In genomic region chr14:99420711-99421110, GRCh38 we compare ENCODE assay signal across 14 cellular contexts. TPM values are rescaled to one million over a fixed set of nuclear protein-coding genes. Genes with fewer than 3 reads are reported as not detected.
DNase-seq lines count a peak whose midpoint lies in the region; ATAC-seq, FAIRE-seq and TF ChIP-seq lines count a peak whose summit lies in the region.
"Had no signal": no experiment of that assay in that cellular context is flagged by ENCODE, and none has a peak within 500 bp of the region (broad histone marks: within the 10 kb centered on the region; RNA-seq: fewer than 3 reads in every experiment).

No MANE protein-coding gene starts in this region.

- H3K36me3 ChIP-seq in upper lobe of right lung (no peaks in the 10 kb centered on the region), brain microvascular endothelial cell (replicated peaks) (no peaks in the 10 kb centered on the region)

- peaks cover 11% of the 10 kb centered on the region for H3K4me1 Mint-ChIP-seq in activated naive CD8-positive, alpha-beta T cell treated with anti-CD3 and anti-CD28 coated beads, Interleukin-2, amount 10 ng/mL, durations not matched to agents 7 days and 5 days
- H3K4me1 Mint-ChIP-seq in activated naive CD8-positive, alpha-beta T cell treated with anti-CD3 and anti-CD28 coated beads, Interleukin-2, amount 50 U/mL, for 24 hours, result peaks cover 2% of the 10 kb centered on the region
- peaks cover 16% of the 10 kb centered on the region for H3K4me1 Mint-ChIP-seq in activated T-helper 17 cell treated with anti-CD3 and anti-CD28 coated beads, Interleukin-2, amount 50 U/mL, for 72 hours

- no peak overlapping the region for H3K4me3 Mint-ChIP-seq in activated naive CD8-positive, alpha-beta T cell treated with anti-CD3 and anti-CD28 coated beads, Interleukin-2, amount 10 ng/mL, durations not matched to agents 7 days and 5 days
- H3K4me3 Mint-ChIP-seq in activated naive CD8-positive, alpha-beta T cell treated with anti-CD3 and anti-CD28 coated beads, Interleukin-2, amount 50 U/mL, for 24 hours, result no peak overlapping the region
- H3K4me3 Mint-ChIP-seq in activated T-helper 17 cell treated with anti-CD3 and anti-CD28 coated beads, Interleukin-2, amount 50 U/mL, for 72 hours, result no peak overlapping the region
- H3K4me3 Mint-ChIP-seq: activated naive CD8-positive, alpha-beta T cell had no signal

- peak overlapping the region; percentile 49 for H3K27ac Mint-ChIP-seq in activated naive CD8-positive, alpha-beta T cell treated with anti-CD3 and anti-CD28 coated beads, Interleukin-2, amount 10 ng/mL, durations not matched to agents 7 days and 5 days
- H3K27ac Mint-ChIP-seq in activated naive CD8-positive, alpha-beta T cell treated with anti-CD3 and anti-CD28 coated beads, Interleukin-2, amount 50 U/mL, for 24 hours, result no peak overlapping the region
- H3K27ac Mint-ChIP-seq in activated T-helper 17 cell treated with anti-CD3 and anti-CD28 coated beads, Interleukin-2, amount 50 U/mL, for 72 hours, result peak overlapping the region; percentile 50
- H3K27ac Mint-ChIP-seq: activated naive CD8-positive, alpha-beta T cell had no signal

- POLR2A ChIA-PET in activated naive CD8-positive, alpha-beta T cell treated with anti-CD3 and anti-CD28 coated beads, Interleukin-2, amount 10 ng/mL, durations not matched to agents 7 days and 5 days (lab: Charles Lee), result no interaction called here

- TF ChIP-seq CTCF in upper lobe of right lung (IDR thresholded peaks at IDR 0.05) (no peak), brain microvascular endothelial cell (IDR thresholded peaks at IDR 0.05; ENCODE audit: low read depth, low read length, missing control alignments) (no peak)

- H3K27ac ChIP-seq in upper lobe of right lung (no peak overlapping the region), brain microvascular endothelial cell (no peak overlapping the region)
- H3K27ac ChIP-seq: psoas muscle had no signal

- peak; percentile 79 for FAIRE-seq in islet of Langerhans (lab: Jason Lieb, UNC)

- H3K4me1 ChIP-seq in upper lobe of right lung, result peaks cover 7% of the 10 kb centered on the region

- no peaks in the 10 kb centered on the region for H3K9me3 ChIP-seq in upper lobe of right lung
- H3K9me3 ChIP-seq: psoas muscle had no signal

- H3K4me3 ChIP-seq in upper lobe of right lung (no peak overlapping the region), brain microvascular endothelial cell (ENCODE audit: low read depth, low read length) (no peak overlapping the region)
- H3K4me3 ChIP-seq: psoas muscle had no signal

- peaks cover 2% of the 10 kb centered on the region for H3K36me3 Mint-ChIP-seq in activated naive CD8-positive, alpha-beta T cell treated with anti-CD3 and anti-CD28 coated beads, Interleukin-2, amount 10 ng/mL, durations not matched to agents 7 days and 5 days
- H3K36me3 Mint-ChIP-seq in activated naive CD8-positive, alpha-beta T cell treated with anti-CD3 and anti-CD28 coated beads, Interleukin-2, amount 50 U/mL, for 24 hours (ENCODE audit: low read depth), result no peaks in the 10 kb centered on the region
- peaks cover 22% of the 10 kb centered on the region for H3K36me3 Mint-ChIP-seq in activated T-helper 17 cell treated with anti-CD3 and anti-CD28 coated beads, Interleukin-2, amount 50 U/mL, for 72 hours (ENCODE audit: low read depth)
- H3K36me3 Mint-ChIP-seq: activated naive CD8-positive, alpha-beta T cell had no signal

- intact Hi-C loops in upper lobe of right lung (cut with DNase I), result no loop called here

- no peak for DNase-seq in activated naive CD8-positive, alpha-beta T cell treated with anti-CD3 and anti-CD28 coated beads, Interleukin-2, amount 10 ng/mL, durations not matched to agents 7 days and 5 days
- no peak for DNase-seq in activated naive CD8-positive, alpha-beta T cell treated with anti-CD3 and anti-CD28 coated beads, Interleukin-2, amount 50 U/mL, for 24 hours
- DNase-seq in upper lobe of right lung, result peak; percentile 82
- DNase-seq in COLO668 (lab: John Stamatoyannopoulos, UW; ENCODE audit: unreplicated experiment), result no peak
- DNase-seq in brain microvascular endothelial cell, result no peak
- DNase-seq: cerebellar nuclear complex; KBM-7; NCI-H1694; psoas muscle; stimulated activated CD4-positive, alpha-beta T cell treated with anti-CD3 and anti-CD28 coated beads, Interleukin-15, amount 100 ng/mL, for 24 hours had no signal

- in situ Hi-C loops in brain microvascular endothelial cell (cut with HindIII; ENCODE audit: low pct_ligation_motif_present, low sequenced_read_pairs), result no loop called here

- ATAC-seq in activated naive CD8-positive, alpha-beta T cell treated with anti-CD3 and anti-CD28 coated beads, Interleukin-2, amount 10 ng/mL, durations not matched to agents 7 days and 5 days (ENCODE audit: low read depth), result no peak
- ATAC-seq in activated naive CD8-positive, alpha-beta T cell treated with anti-CD3 and anti-CD28 coated beads, Interleukin-2, amount 50 U/mL, for 24 hours, result no peak
- no peak for ATAC-seq in activated T-helper 17 cell treated with anti-CD3 and anti-CD28 coated beads, Interleukin-2, amount 50 U/mL, for 72 hours (replicated peaks)
- ATAC-seq in upper lobe of right lung (peak; percentile 42), HG03175 (IDR thresholded peaks at IDR 0.05; ENCODE audit: unreplicated experiment) (no peak)

- H3K27me3 ChIP-seq in upper lobe of right lung (no peaks in the 10 kb centered on the region), brain microvascular endothelial cell (replicated peaks) (no peaks in the 10 kb centered on the region)

- H3K9me3 Mint-ChIP-seq in activated naive CD8-positive, alpha-beta T cell treated with anti-CD3 and anti-CD28 coated beads, Interleukin-2, amount 10 ng/mL, durations not matched to agents 7 days and 5 days, result no peaks in the 10 kb centered on the region
- no peaks in the 10 kb centered on the region for H3K9me3 Mint-ChIP-seq in activated naive CD8-positive, alpha-beta T cell treated with anti-CD3 and anti-CD28 coated beads, Interleukin-2, amount 50 U/mL, for 24 hours
- no peaks in the 10 kb centered on the region for H3K9me3 Mint-ChIP-seq in activated T-helper 17 cell treated with anti-CD3 and anti-CD28 coated beads, Interleukin-2, amount 50 U/mL, for 72 hours

- no peaks in the 10 kb centered on the region for H3K27me3 Mint-ChIP-seq in activated naive CD8-positive, alpha-beta T cell treated with anti-CD3 and anti-CD28 coated beads, Interleukin-2, amount 10 ng/mL, durations not matched to agents 7 days and 5 days
- H3K27me3 Mint-ChIP-seq in activated naive CD8-positive, alpha-beta T cell treated with anti-CD3 and anti-CD28 coated beads, Interleukin-2, amount 50 U/mL, for 24 hours, result no peaks in the 10 kb centered on the region
- no peaks in the 10 kb centered on the region for H3K27me3 Mint-ChIP-seq in activated T-helper 17 cell treated with anti-CD3 and anti-CD28 coated beads, Interleukin-2, amount 50 U/mL, for 72 hours
- H3K27me3 Mint-ChIP-seq: activated naive CD8-positive, alpha-beta T cell had no signal

RNA-seq across cellular contexts. Expression of gene SETD3, which starts 59.9 kb away (rescaled TPM):
- total RNA-seq in activated naive CD8-positive, alpha-beta T cell treated with anti-CD3 and anti-CD28 coated beads, Interleukin-2, amount 10 ng/mL, durations not matched to agents 7 days and 5 days, result 10 to 100 TPM; 61.9 to 64.4 TPM
- 10 to 100 TPM; 32.8 to 53.2 TPM for total RNA-seq in activated T-helper 17 cell treated with anti-CD3 and anti-CD28 coated beads, Interleukin-2, amount 50 U/mL, for 72 hours
- total RNA-seq in upper lobe of right lung, result 90.3 TPM
